14 cellular contexts compared by ENCODE assay signal in genomic region chr10:94496010-94496409, GRCh38. TPM values are rescaled to one million over a fixed set of nuclear protein-coding genes. Genes with fewer than 3 reads are reported as not detected.
DNase-seq lines count a peak whose midpoint lies in the region; ATAC-seq and FAIRE-seq lines count a peak whose summit lies in the region.
"Had no signal": no experiment of that assay in that cellular context is flagged by ENCODE, and none has a peak within 500 bp of the region (broad histone marks: within the 10 kb centered on the region; RNA-seq: fewer than 3 reads in every experiment).

No MANE protein-coding gene starts in this region.

- H2BK12ac ChIP-seq in mesenchymal stem cell (ENCODE audit: low read length in 2 of 2) = no peak overlapping the region

- H3K27me3 ChIP-seq in mesenchymal stem cell (ENCODE audit: control insufficient read depth in 1 of 2, insufficient read depth in 1 of 2, low read length in 2 of 2) (no peaks in the 10 kb centered on the region), mesendoderm (ENCODE audit: insufficient read depth, low read length, poor library complexity) (no peaks in the 10 kb centered on the region)

- FAIRE-seq in GM18507 (lab: Jason Lieb, UNC) = peak; percentile 70

- no peaks in the 10 kb centered on the region for H3K9me3 ChIP-seq in mesenchymal stem cell (ENCODE audit: control insufficient read depth, low read length)

- 96% methylated on average over 4 of the region's 4 CpGs for WGBS in mesenchymal stem cell
- WGBS in mesendoderm (ENCODE audit: extremely low coverage, insufficient coverage, low lambda C conversion rate) = no CpG with 5 or more reads among the region's 4 CpGs

- H3K36me3 ChIP-seq in mesenchymal stem cell (ENCODE audit: control insufficient read depth in 1 of 2, insufficient read depth in 2 of 2, low read depth in 1 of 2, low read length in 2 of 2) (peaks cover 6 to 7% of the 10 kb centered on the region in 2 experiments), mesendoderm (ENCODE audit: control insufficient read depth, insufficient read depth, low read length) (no peaks in the 10 kb centered on the region)

- H3K4me3 ChIP-seq in mesenchymal stem cell (ENCODE audit: insufficient read depth in 1 of 2, low read depth in 1 of 2, low read length in 2 of 2) (no peak overlapping the region), mesendoderm (ENCODE audit: low read length) (no peak overlapping the region)
- H3K4me3 ChIP-seq: smooth muscle cell had no signal

- H3K79me2 ChIP-seq in mesendoderm (ENCODE audit: control insufficient read depth, insufficient read depth, low read length) = no peaks in the 10 kb centered on the region

- no peak overlapping the region for H3K27ac ChIP-seq in mesenchymal stem cell (ENCODE audit: low read length, poor library complexity, severe bottlenecking)
- no peak overlapping the region for H3K27ac ChIP-seq in mesendoderm (ENCODE audit: low read depth, low read length)

- no peak overlapping the region for H4K91ac ChIP-seq in mesenchymal stem cell (ENCODE audit: low read length)

- ATAC-seq in GM21737 (IDR thresholded peaks at IDR 0.05; ENCODE audit: unreplicated experiment) = peak; percentile 59
- peak; percentile 80 for ATAC-seq in HG03439 (IDR thresholded peaks at IDR 0.05; ENCODE audit: unreplicated experiment)

- H3K4me1 ChIP-seq in mesenchymal stem cell (ENCODE audit: control insufficient read depth, insufficient read depth, low read depth, low read length) = peaks cover 3% of the 10 kb centered on the region
- no peaks in the 10 kb centered on the region for H3K4me1 ChIP-seq in mesendoderm (ENCODE audit: control insufficient read depth, low read depth, low read length)

- H3K14ac ChIP-seq in mesenchymal stem cell (ENCODE audit: low read length in 2 of 2) = no peak overlapping the region

- H3K79me1 ChIP-seq in mesenchymal stem cell (replicated peaks; ENCODE audit: low read length, poor library complexity, severe bottlenecking) = peaks cover 16% of the 10 kb centered on the region
- no peaks in the 10 kb centered on the region for H3K79me1 ChIP-seq in mesendoderm (ENCODE audit: low read length)

- no peak overlapping the region for H4K8ac ChIP-seq in mesenchymal stem cell (ENCODE audit: low read length)
- no peak overlapping the region for H4K8ac ChIP-seq in mesendoderm (ENCODE audit: low read depth, low read length)

- H2AFZ ChIP-seq in mesenchymal stem cell (ENCODE audit: low read depth, low read length) = no peak overlapping the region

- H2BK15ac ChIP-seq in mesenchymal stem cell (ENCODE audit: low read depth, poor library complexity, severe bottlenecking) (no peak overlapping the region), mesendoderm (replicated peaks; ENCODE audit: low read depth) (no peak overlapping the region)

- H3K4me2 ChIP-seq in mesenchymal stem cell (ENCODE audit: low read length, poor library complexity, severe bottlenecking) = no peak overlapping the region
- H3K4me2 ChIP-seq in mesendoderm (ENCODE audit: low read length) = no peak overlapping the region
- H3K4me2 ChIP-seq: smooth muscle cell had no signal

- H3K23ac ChIP-seq in mesenchymal stem cell (ENCODE audit: low read length in 2 of 2) (no peak overlapping the region), mesendoderm (ENCODE audit: low read length) (no peak overlapping the region)

- no peak overlapping the region for H3K56ac ChIP-seq in mesendoderm (ENCODE audit: low read length)

- H3K9ac ChIP-seq in mesenchymal stem cell (ENCODE audit: low read length) (peak overlapping the region; percentile 30), mesendoderm (ENCODE audit: low read length) (no peak overlapping the region)

- no peak overlapping the region for H4K5ac ChIP-seq in mesendoderm (ENCODE audit: low read length)

- H3K4ac ChIP-seq in mesenchymal stem cell (ENCODE audit: low read depth in 1 of 2, low read length in 2 of 2) = no peak overlapping the region
- no peak overlapping the region for H3K4ac ChIP-seq in mesendoderm (ENCODE audit: low read depth, low read length)

- H2BK5ac ChIP-seq in mesenchymal stem cell (ENCODE audit: low read depth, low read length, poor library complexity, severe bottlenecking) (no peak overlapping the region), mesendoderm (ENCODE audit: low read length) (no peak overlapping the region)

- no peak overlapping the region for H2AK5ac ChIP-seq in mesenchymal stem cell (ENCODE audit: low read length, severe bottlenecking)
- H2AK5ac ChIP-seq in mesendoderm (ENCODE audit: low read length) = no peak overlapping the region

- H2BK120ac ChIP-seq in mesenchymal stem cell (ENCODE audit: low read depth, low read length) = no peak overlapping the region
- no peak overlapping the region for H2BK120ac ChIP-seq in mesendoderm (ENCODE audit: low read depth, low read length)

- H3K18ac ChIP-seq in mesenchymal stem cell (ENCODE audit: low read depth in 1 of 2, low read length in 2 of 2) (no peak overlapping the region), mesendoderm (ENCODE audit: low read length) (no peak overlapping the region)

- no peak for DNase-seq in GM18507 (ENCODE audit: extremely low spot score, insufficient read length, low read depth)
- DNase-seq in mesenchymal stem cell = no peak
- no peak for DNase-seq in NOMO-1 treated with dmso at 0.1 percent for 144 hours (lab: John Stamatoyannopoulos, UW; ENCODE audit: unreplicated experiment)
- DNase-seq in mesendoderm = no peak
- DNase-seq in activated gamma-delta T cell (lab: John Stamatoyannopoulos, UW) = no peak
- DNase-seq in NCI-H748 (lab: John Stamatoyannopoulos, UW; ENCODE audit: unreplicated experiment) = no peak
- DNase-seq: activated CD4-positive, alpha-beta memory T cell treated with anti-CD3 and anti-CD28 coated beads, Interleukin-2, amount 10 ng/mL, durations not matched to agents 7 days and 5 days; activated naive CD8-positive, alpha-beta T cell treated with anti-CD3 and anti-CD28 coated beads, Interleukin-2, amount 10 ng/mL, durations not matched to agents 7 days and 5 days; CD4-positive, alpha-beta T cell; effector memory CD4-positive, alpha-beta T cell; NCI-H748 treated with DMSO at 0.1 percent for 48 hours had no signal

RNA-seq across cellular contexts. Expression of gene HELLS, which starts 49.6 kb away (rescaled TPM):
- 6.0 TPM for polyA plus RNA-seq in mesenchymal stem cell (2013, experiment 1 of 2)
- 6.3 TPM for polyA plus RNA-seq in mesenchymal stem cell (2013, experiment 2 of 2)
- polyA plus RNA-seq in mesendoderm (2013, experiment 1 of 2) = 78.8 TPM
- polyA plus RNA-seq in mesendoderm (2013, experiment 2 of 2) = 73.0 TPM
